ENCODE assay signal across 14 cellular contexts in the genomic region with DNA sequence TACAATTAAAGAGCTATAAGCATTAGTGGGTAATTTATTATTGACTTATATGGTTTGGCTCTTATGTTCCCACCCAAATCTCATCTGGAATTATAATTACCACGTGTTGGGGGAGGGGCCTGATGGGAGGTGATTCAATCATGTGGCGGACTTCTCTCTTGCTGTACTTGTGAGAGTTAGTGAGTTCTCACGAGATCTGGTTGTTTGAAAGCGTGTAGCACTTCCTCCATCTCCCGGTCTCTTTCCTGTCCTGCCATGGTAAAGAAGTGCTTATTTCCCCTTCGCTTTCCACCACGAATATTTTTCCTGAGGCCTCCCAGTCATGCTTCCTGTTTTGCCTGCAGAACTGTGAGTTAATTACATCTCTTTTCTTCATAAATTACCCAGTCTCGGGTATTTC. TPM values are rescaled to one million over a fixed set of nuclear protein-coding genes. Genes with fewer than 3 reads are reported as not detected.
DNase-seq lines count a peak whose midpoint lies in the region; ATAC-seq and TF ChIP-seq lines count a peak whose summit lies in the region.
"Had no signal": no experiment of that assay in that cellular context is flagged by ENCODE, and none has a peak within 500 bp of the region (broad histone marks: within the 10 kb centered on the region; RNA-seq: fewer than 3 reads in every experiment).

No MANE protein-coding gene starts in this region.

- H4K5ac ChIP-seq in H9 (ENCODE audit: insufficient read length, low read depth, low read length), result no peak overlapping the region

- H4K91ac ChIP-seq in H9 (ENCODE audit: insufficient read length, low read depth, low read length), result no peak overlapping the region

- ATAC-seq in activated CD8-positive, alpha-beta memory T cell treated with anti-CD3 and anti-CD28 coated beads, Interleukin-2, amount 10 ng/mL, durations not matched to agents 7 days and 5 days, result peak; percentile 27
- ATAC-seq in HG02938 (IDR thresholded peaks at IDR 0.05; ENCODE audit: unreplicated experiment) (peak; percentile 61), aorta (ENCODE audit: low FRiP score) (no peak)

- WGBS in mammary epithelial cell (ENCODE audit: low coverage, missing lambda C conversion rate), result 48% methylated on average over 8 of the region's 8 CpGs
- 70 to 74% methylated on average over 8 of the region's 8 CpGs for WGBS in aorta, 2 donors
- no CpG with 5 or more reads among the region's 8 CpGs for WGBS in H9 (ENCODE audit: extremely low coverage, insufficient read length, low lambda C conversion rate)

- no peak overlapping the region for H3K23ac ChIP-seq in H9 (ENCODE audit: insufficient read length, low read depth, low read length)

- H3K4ac ChIP-seq in H9 (ENCODE audit: low read depth, low read length), result no peak overlapping the region

- no peak overlapping the region for H2AK5ac ChIP-seq in H9 (ENCODE audit: insufficient read length, low read length)

- no peak for TF ChIP-seq CTCF in mammary epithelial cell (conservative IDR thresholded peaks at IDR 0.05 in 1 of 2, IDR thresholded peaks at IDR 0.05 in 1 of 2; ENCODE audit: extremely low read depth in 1 of 2, insufficient read depth in 1 of 2, low read depth in 1 of 2, low read length in 2 of 2)
- TF ChIP-seq CTCF in H9 (conservative IDR thresholded peaks at IDR 0.05), result no peak

- in situ Hi-C loops in mammary epithelial cell (cut with MboI; ENCODE audit: low sequenced_read_pairs in 2 of 2), result no loop called here

- no peaks in the 10 kb centered on the region for H3K23me2 ChIP-seq in H9 (ENCODE audit: insufficient read length, low read depth, low read length, poor library complexity, severe bottlenecking)

- H2AFZ ChIP-seq in mammary epithelial cell (ENCODE audit: low read depth, low read length), result no peak overlapping the region
- no peak overlapping the region for H2AFZ ChIP-seq in H9 (ENCODE audit: low read length)

- H3K79me1 ChIP-seq in H9 (ENCODE audit: insufficient read depth, low read depth, low read length, poor library complexity, severe bottlenecking), result no peaks in the 10 kb centered on the region

- BruUV-seq in mammary epithelial cell (replicated peaks; lab: Mats Ljungman, UMichigan), result no TSS peak

- H3K4me3 ChIP-seq in mammary epithelial cell (replicated peaks in 1 of 3; ENCODE audit: insufficient read depth in 1 of 3, low read depth in 2 of 3, low read length in 3 of 3) (no peak overlapping the region), aorta (ENCODE audit: low read length in 2 of 2) (no peak overlapping the region)
- H3K4me3 ChIP-seq: right atrium auricular region had no signal

- peaks cover 3% of the 10 kb centered on the region for H3K27me3 Mint-ChIP-seq in activated CD8-positive, alpha-beta memory T cell treated with anti-CD3 and anti-CD28 coated beads, Interleukin-2, amount 10 ng/mL, durations not matched to agents 7 days and 5 days
- H3K27me3 Mint-ChIP-seq in H9 (ENCODE audit: low read depth), result no peaks in the 10 kb centered on the region; the same call in 1 of the 2 replicates

- no peaks in the 10 kb centered on the region for H3K36me3 Mint-ChIP-seq in activated CD8-positive, alpha-beta memory T cell treated with anti-CD3 and anti-CD28 coated beads, Interleukin-2, amount 10 ng/mL, durations not matched to agents 7 days and 5 days
- no peaks in the 10 kb centered on the region; a peak in 2 of 7 replicates for H3K36me3 Mint-ChIP-seq in H9 (ENCODE audit: insufficient read depth in 1 of 3, low read depth in 3 of 3)

- no peak for DNase-seq in activated CD8-positive, alpha-beta memory T cell treated with anti-CD3 and anti-CD28 coated beads, Interleukin-2, amount 10 ng/mL, durations not matched to agents 7 days and 5 days
- no peak for DNase-seq in activated CD8-positive, alpha-beta memory T cell treated with anti-CD3 and anti-CD28 coated beads for 24 hours
- DNase-seq in UCSD-AML1 (lab: John Stamatoyannopoulos, UW; ENCODE audit: unreplicated experiment) (peak; percentile 13), mammary epithelial cell (no peak), aorta (no peak), H9 (no peak)
- DNase-seq in stimulated activated CD4-positive, alpha-beta T cell treated with anti-CD3 and anti-CD28 coated beads, Interleukin-2, amount 100 ng/mL, for 24 hours, result peak; percentile 13 to 26
- DNase-seq: amygdala; kidney glomerular epithelial cell; NCI-H446; stimulated activated naive CD4-positive, alpha-beta T cell treated with Interleukin-2 at 50 U/mL for 16 hours; T1000 had no signal

- H3K18ac ChIP-seq in H9 (ENCODE audit: insufficient read length, low read depth, low read length), result no peak overlapping the region

- peak overlapping the region; percentile 72 for H3K4me3 Mint-ChIP-seq in activated CD8-positive, alpha-beta memory T cell treated with anti-CD3 and anti-CD28 coated beads, Interleukin-2, amount 10 ng/mL, durations not matched to agents 7 days and 5 days
- H3K4me3 Mint-ChIP-seq in H9, result no peak overlapping the region

- H3K79me2 ChIP-seq in mammary epithelial cell (ENCODE audit: insufficient read depth, low read length), result no peaks in the 10 kb centered on the region
- H3K79me2 ChIP-seq in H9 (ENCODE audit: insufficient read depth, low read length), result no peaks in the 10 kb centered on the region

- H3K56ac ChIP-seq in H9 (ENCODE audit: insufficient read length, low read depth, low read length), result no peak overlapping the region

- H2BK12ac ChIP-seq in H9 (ENCODE audit: insufficient read length, low read depth, low read length), result no peak overlapping the region

- no peaks in the 10 kb centered on the region for H4K20me1 ChIP-seq in mammary epithelial cell (ENCODE audit: insufficient read depth, low read length)
- no peaks in the 10 kb centered on the region for H4K20me1 ChIP-seq in H9 (ENCODE audit: control insufficient read depth, insufficient read depth, insufficient read length)

- H3K4me1 ChIP-seq in mammary epithelial cell (ENCODE audit: insufficient read depth, low read length) (no peaks in the 10 kb centered on the region), aorta (ENCODE audit: control insufficient read depth in 1 of 2, insufficient read depth in 2 of 2, low read length in 2 of 2) (no peaks in the 10 kb centered on the region), H9 (ENCODE audit: insufficient read depth, low read length) (no peaks in the 10 kb centered on the region)
- H3K4me1 ChIP-seq: right atrium auricular region had no signal

- H3T11ph ChIP-seq in H9 (ENCODE audit: low read length), result no peak overlapping the region

- peaks cover 12% of the 10 kb centered on the region for H3K4me1 Mint-ChIP-seq in activated CD8-positive, alpha-beta memory T cell treated with anti-CD3 and anti-CD28 coated beads, Interleukin-2, amount 10 ng/mL, durations not matched to agents 7 days and 5 days
- H3K4me1 Mint-ChIP-seq in H9, result 0 out of 4 replicates have a peak, but pooled peaks cover 0 to 4% of the 10 kb centered on the region in 2 experiments

- no peak overlapping the region for H3K9ac ChIP-seq in mammary epithelial cell (ENCODE audit: insufficient read depth, low read length)
- H3K9ac ChIP-seq in H9 (ENCODE audit: extremely low read depth, insufficient read length, low read length), result no peak overlapping the region

- H3K9me3 ChIP-seq in mammary epithelial cell (replicated peaks; ENCODE audit: insufficient read depth, low read length) (no peaks in the 10 kb centered on the region), aorta (ENCODE audit: control insufficient read depth, low read length) (no peaks in the 10 kb centered on the region), H9 (ENCODE audit: control insufficient read depth, low read depth, low read length) (no peaks in the 10 kb centered on the region)
- H3K9me3 ChIP-seq: right atrium auricular region had no signal

- no peak overlapping the region for H3K14ac ChIP-seq in H9 (ENCODE audit: insufficient read depth, low read length)

- no peak overlapping the region for H2BK15ac ChIP-seq in H9 (ENCODE audit: low read depth, low read length)

- no peaks in the 10 kb centered on the region for H3K9me3 Mint-ChIP-seq in activated CD8-positive, alpha-beta memory T cell treated with anti-CD3 and anti-CD28 coated beads, Interleukin-2, amount 10 ng/mL, durations not matched to agents 7 days and 5 days (ENCODE audit: low read depth)
- H3K9me3 Mint-ChIP-seq in H9, result peaks cover 0 to 3% of the 10 kb centered on the region in 2 experiments; a peak in 1 of 5 replicates

- H3K36me3 ChIP-seq in mammary epithelial cell (ENCODE audit: insufficient read depth, low read length) (no peaks in the 10 kb centered on the region), aorta (ENCODE audit: control insufficient read depth in 1 of 2, insufficient read depth in 2 of 2, low read length in 1 of 2) (no peaks in the 10 kb centered on the region)
- H3K36me3 ChIP-seq: right atrium auricular region had no signal

- H3K27ac ChIP-seq in mammary epithelial cell (ENCODE audit: insufficient read depth, low read depth, low read length) (no peak overlapping the region), aorta (ENCODE audit: low read depth in 1 of 2, low read length in 2 of 2) (no peak overlapping the region), H9 (ENCODE audit: insufficient read length, low read depth, low read length) (no peak overlapping the region)
- H3K27ac ChIP-seq: right atrium auricular region had no signal

- dilution Hi-C loops in mammary epithelial cell (cut with HindIII; ENCODE audit: low sequenced_read_pairs), result no loop called here

- intact Hi-C loops in mammary epithelial cell (cut with micrococcal nuclease) (no loop called here), aorta (cut with DNase I) (no loop called here)

- H3K27ac Mint-ChIP-seq in activated CD8-positive, alpha-beta memory T cell treated with anti-CD3 and anti-CD28 coated beads, Interleukin-2, amount 10 ng/mL, durations not matched to agents 7 days and 5 days, result peak overlapping the region; percentile 58
- H3K27ac Mint-ChIP-seq in H9, result no peak overlapping the region

- H3K4me2 ChIP-seq in mammary epithelial cell (ENCODE audit: insufficient read depth, low read depth, low read length), result no peak overlapping the region
- H3K4me2 ChIP-seq in H9 (ENCODE audit: insufficient read depth, insufficient read length, low read length), result no peak overlapping the region

- H3K27me3 ChIP-seq in mammary epithelial cell (ENCODE audit: insufficient read depth, low read length) (peaks cover 2% of the 10 kb centered on the region), aorta (ENCODE audit: control insufficient read depth in 1 of 2, insufficient read depth in 2 of 2, low read length in 1 of 2) (no peaks in the 10 kb centered on the region), H9 (ENCODE audit: insufficient read depth, low read length) (no peaks in the 10 kb centered on the region)
- H3K27me3 ChIP-seq: right atrium auricular region had no signal

- no peak overlapping the region for H4K8ac ChIP-seq in H9 (replicated peaks; ENCODE audit: insufficient read length, low read depth, low read length)

- H2BK120ac ChIP-seq in H9 (ENCODE audit: low read depth, low read length, poor library complexity, severe bottlenecking), result no peak overlapping the region

- no peak overlapping the region for H2BK20ac ChIP-seq in H9 (ENCODE audit: low read depth, low read length, poor library complexity, severe bottlenecking)

- CTCF ChIA-PET in activated CD8-positive, alpha-beta memory T cell treated with anti-CD3 and anti-CD28 coated beads, Interleukin-2, amount 10 ng/mL, durations not matched to agents 7 days and 5 days (lab: Charles Lee), result interaction anchor here (0.7 kb wide), 1 partner anchor 35 kb away, joined by 4 read pairs; no protein-coding TSS in a partner anchor
- CTCF ChIA-PET in mammary epithelial cell (lab: Charles Lee; ENCODE audit: low non-redundant PET), result no interaction called here

- no peak overlapping the region for H2BK5ac ChIP-seq in H9 (ENCODE audit: insufficient read length, low read length)

RNA-seq across cellular contexts. Expression of a gene that starts 28.1 kb away (rescaled TPM):
- total RNA-seq in activated CD8-positive, alpha-beta memory T cell treated with anti-CD3 and anti-CD28 coated beads, Interleukin-2, amount 10 ng/mL, durations not matched to agents 7 days and 5 days, result 10 to 100 TPM; 66.4 to 90.6 TPM
- 10 to 100 TPM; 22.2 to 42.5 TPM for total RNA-seq in mammary epithelial cell
- 30.9 TPM for polyA plus RNA-seq in mammary epithelial cell
- 63.4 TPM for polyA minus RNA-seq in mammary epithelial cell
- 10 to 100 TPM; 38.8 to 54.2 TPM for total RNA-seq in aorta
- 10 to 100 TPM; 17.3 to 24.7 TPM for polyA plus RNA-seq in aorta
- total RNA-seq in H9 (2021), result 76.6 and 77.7 TPM in 2 replicates

Comparison
In these comparisons a context has a peak if more than half of its experiments do, and no peak if none do; other contexts are left out.
1. DNase-seq: peak in UCSD-AML1 (single experiment) and stimulated activated CD4-positive, alpha-beta T cell treated with anti-CD3 and anti-CD28 coated beads, Interleukin-2, amount 100 ng/mL, for 24 hours (2 of 2); none in activated CD8-positive, alpha-beta memory T cell treated with anti-CD3 and anti-CD28 coated beads, Interleukin-2, amount 10 ng/mL, durations not matched to agents 7 days and 5 days (single experiment), activated CD8-positive, alpha-beta memory T cell treated with anti-CD3 and anti-CD28 coated beads for 24 hours (single experiment), mammary epithelial cell (single experiment), aorta (0 of 2) and H9 (single experiment).